Comparison of ENCODE assay signal across 12 cellular contexts in the genomic region with DNA sequence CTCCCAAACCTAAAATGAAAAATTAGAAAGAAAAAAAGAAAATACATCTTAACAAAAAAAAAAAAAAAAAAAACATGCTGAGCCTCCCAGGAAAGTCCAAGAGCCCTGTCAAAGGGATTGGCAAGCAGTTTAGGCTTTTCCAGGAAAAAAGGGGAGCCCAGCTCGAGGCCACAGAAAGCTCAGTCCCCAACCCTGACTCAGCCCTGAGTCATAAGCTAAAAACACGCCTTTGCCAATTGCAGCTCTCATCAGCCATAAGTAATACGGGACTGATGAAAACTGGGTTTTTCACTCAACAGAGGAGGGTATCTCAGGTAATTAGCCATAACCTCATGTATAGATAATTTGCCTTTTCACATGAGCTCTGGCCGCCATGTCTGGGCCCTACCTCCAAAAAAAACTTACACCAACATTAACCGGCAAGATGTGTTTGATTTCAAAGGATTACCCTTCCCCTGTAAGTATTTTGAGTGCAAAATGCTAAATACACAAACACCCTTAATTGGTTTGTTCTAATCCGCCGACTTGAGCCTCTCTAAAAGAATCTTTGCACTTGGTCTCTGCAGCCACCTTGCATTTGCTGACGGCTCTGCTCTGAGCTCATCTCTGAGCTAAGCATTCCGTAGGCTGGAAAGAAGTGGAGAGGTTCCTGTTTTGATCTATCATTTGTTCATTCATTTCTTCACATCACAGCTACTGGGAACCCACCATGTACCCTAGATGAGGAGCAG.
DNase-seq lines count a peak whose midpoint lies in the region; TF ChIP-seq lines count a peak whose summit lies in the region.
"Had no signal": no experiment of that assay in that cellular context is flagged by ENCODE, and none has a peak within 500 bp of the region (broad histone marks: within the 10 kb centered on the region; RNA-seq: fewer than 3 reads in every experiment).

No MANE protein-coding gene starts in this region.

- H3K4me3 ChIP-seq in kidney epithelial cell (ENCODE audit: low read depth, low read length), result no peak overlapping the region
- H3K4me3 ChIP-seq: GM12878, heart left ventricle had no signal

- TF ChIP-seq CTCF in kidney epithelial cell (IDR thresholded peaks at IDR 0.05; ENCODE audit: insufficient read depth, low read length, poor library complexity, severe bottlenecking), result no peak

- H3K36me3 ChIP-seq in kidney epithelial cell (ENCODE audit: control insufficient read depth, insufficient read depth, low read length), result no peaks in the 10 kb centered on the region
- H3K36me3 ChIP-seq: heart left ventricle had no signal

- H3K27me3 ChIP-seq in kidney epithelial cell (ENCODE audit: control insufficient read depth, insufficient read depth, low read length), result no peaks in the 10 kb centered on the region

- peak; percentile 35 for DNase-seq in A172 (ENCODE audit: low spot score)
- peak; percentile 46 for DNase-seq in GM04504 (ENCODE audit: low read depth)
- DNase-seq in T1000 (lab: John Stamatoyannopoulos, UW), result peak; percentile 6
- peak; percentile 34 for DNase-seq in kidney epithelial cell (ENCODE audit: low read depth)
- no peak for DNase-seq in T-helper 1 cell
- no peak for DNase-seq in globus pallidus (ENCODE audit: low spot score)
- DNase-seq in activated CD4-positive, CD25-positive, alpha-beta regulatory T cell treated with anti-CD3 and anti-CD28 coated beads, Interleukin-2, amount 50 U/mL, for 72 hours, result no peak
- DNase-seq in NCI-H510A treated with DMSO at 0.1 percent for 48 hours (lab: John Stamatoyannopoulos, UW), result no peak
- DNase-seq: activated T-cell treated with anti-CD3 and anti-CD28 coated beads, Interleukin-2, amount 50 U/mL, for 48 hours; NCI-H345 had no signal

Comparison
In these comparisons a context has a peak if more than half of its experiments do, and no peak if none do; other contexts are left out.
1. DNase-seq: peak in A172 (single experiment), GM04504 (single experiment), T1000 (single experiment) and kidney epithelial cell (single experiment); none in T-helper 1 cell (0 of 5), globus pallidus (single experiment), activated CD4-positive, CD25-positive, alpha-beta regulatory T cell treated with anti-CD3 and anti-CD28 coated beads, Interleukin-2, amount 50 U/mL, for 72 hours (single experiment) and NCI-H510A treated with DMSO at 0.1 percent for 48 hours (single experiment).